1 cellular context compared by ENCODE assay signal in the genomic region with DNA sequence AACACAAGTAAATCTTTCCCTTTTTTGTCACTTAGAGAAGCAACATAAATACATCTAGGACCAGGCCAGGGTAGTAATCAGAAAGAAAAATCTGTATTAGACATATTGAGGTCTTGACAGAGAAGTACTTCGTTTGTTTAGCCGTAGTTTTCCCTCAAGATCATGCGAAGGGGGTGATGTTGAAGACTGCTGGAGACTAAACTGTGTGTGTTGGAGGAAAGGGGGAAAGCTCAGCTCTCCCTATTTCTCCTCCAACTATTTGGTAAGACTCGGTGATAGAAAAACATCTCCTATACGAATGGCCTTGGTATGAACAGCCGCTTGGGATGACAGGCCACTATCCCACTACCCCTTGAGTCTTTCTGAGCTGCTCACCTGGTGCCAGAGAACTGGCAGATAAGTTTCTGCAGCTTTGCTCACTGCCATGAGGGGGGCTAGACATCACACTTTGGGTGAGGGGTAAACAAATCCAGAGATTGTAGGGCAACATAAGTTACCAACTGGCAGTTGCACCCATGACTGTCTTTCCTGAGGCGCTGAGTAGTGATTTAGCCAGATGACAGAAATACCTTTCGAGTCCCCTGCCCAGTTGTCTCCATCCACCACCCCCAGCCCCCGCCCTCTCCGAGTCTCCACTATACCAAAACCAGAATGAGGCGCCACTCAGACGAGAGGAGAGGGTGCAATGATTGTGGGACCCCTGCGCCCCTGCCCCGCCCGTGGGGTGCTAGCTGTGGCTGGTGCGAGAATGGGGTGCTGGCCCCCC.
A peak's percentile ranks its signal among the peaks of the same experiment; 100 is the strongest.
TF ChIP-seq lines count a peak whose summit lies in the region.

No MANE protein-coding gene starts in this region.

TF ChIP-seq in H1, 55 proteins besides CTCF, POLR2A, EP300 and RAD21:
- no peak for TF ChIP-seq RNF2 (IDR thresholded peaks at IDR 0.05; ENCODE audit: borderline replicate concordance, low read depth, low read length, missing control alignments, poor library complexity, severe bottlenecking)
- TF ChIP-seq, protein P1, sequence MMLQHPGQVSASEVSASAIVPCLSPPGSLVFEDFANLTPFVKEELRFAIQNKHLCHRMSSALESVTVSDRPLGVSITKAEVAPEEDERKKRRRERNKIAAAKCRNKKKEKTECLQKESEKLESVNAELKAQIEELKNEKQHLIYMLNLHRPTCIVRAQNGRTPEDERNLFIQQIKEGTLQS (IDR thresholded peaks at IDR 0.05; ENCODE audit: insufficient read depth, low read depth, low read length): no peak
- TF ChIP-seq HDAC2 (IDR thresholded peaks at IDR 0.05; ENCODE audit: borderline replicate concordance in 1 of 2, low read depth in 2 of 2, low read length in 2 of 2): 0 out of 4 replicates have a peak, but pooled peaks of 1 of the 2 experiments have one; percentile 6
- TF ChIP-seq RFX5 (IDR thresholded peaks at IDR 0.05; ENCODE audit: borderline replicate concordance, low read depth, low read length): no peak
- TF ChIP-seq ASH2L (IDR thresholded peaks at IDR 0.05; ENCODE audit: low read length): no peak
- TF ChIP-seq POU5F1 (IDR thresholded peaks at IDR 0.05; ENCODE audit: low read depth, low read length): no peak
- no peak for TF ChIP-seq SIN3A (conservative IDR thresholded peaks at IDR 0.05 in 1 of 2, IDR thresholded peaks at IDR 0.05 in 1 of 2; ENCODE audit: low read depth in 1 of 2, low read length in 2 of 2)
- TF ChIP-seq CTBP2 (IDR thresholded peaks at IDR 0.05; ENCODE audit: borderline replicate concordance, insufficient read depth, insufficient read length, low read length): no peak
- TF ChIP-seq JUN (IDR thresholded peaks at IDR 0.05; ENCODE audit: low read depth, low read length): no peak
- no peak for TF ChIP-seq CHD1 (IDR thresholded peaks at IDR 0.05; ENCODE audit: low read depth, low read length)
- no peak for TF ChIP-seq ZNF274 (IDR thresholded peaks at IDR 0.05; ENCODE audit: borderline replicate concordance, extremely low read depth, low read length)
- TF ChIP-seq PHF8 (conservative IDR thresholded peaks at IDR 0.05; ENCODE audit: low read depth, low read length): no peak
- peak; percentile 45 for TF ChIP-seq SAP30 (IDR thresholded peaks at IDR 0.05; ENCODE audit: insufficient read depth, insufficient replicate concordance, low read length)
- no peak for TF ChIP-seq EZH2 (IDR thresholded peaks at IDR 0.05; ENCODE audit: low read depth, low read length, severe bottlenecking)
- no peak for TF ChIP-seq BRCA1 (IDR thresholded peaks at IDR 0.05; ENCODE audit: low read depth, low read length)
TF ChIP-seq in H1: peak in this region for 2.
